In the genomic region with DNA sequence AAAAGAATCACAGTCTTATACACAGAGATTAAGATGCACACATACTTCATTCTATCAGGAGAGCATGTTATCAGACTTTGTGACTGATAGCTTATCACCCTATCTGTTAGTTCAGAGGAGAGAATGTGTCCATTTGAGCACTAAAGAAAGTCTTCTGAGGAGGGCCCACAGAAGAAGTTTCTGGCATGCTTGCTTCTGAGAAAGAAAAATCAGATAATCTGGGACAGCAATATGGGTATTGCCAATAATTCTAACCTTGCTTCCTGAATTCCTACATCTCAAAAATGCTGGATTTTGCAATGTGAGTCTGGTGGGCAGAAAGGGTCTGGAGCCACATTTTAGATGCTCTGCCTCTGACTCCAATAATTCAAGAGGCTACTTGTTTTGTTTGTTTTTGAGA, we compare ENCODE assay signal across 25 cellular contexts.
A peak's percentile ranks its signal among the peaks of the same experiment; 100 is the strongest.
DNase-seq lines count a peak whose midpoint lies in the region; TF ChIP-seq lines count a peak whose summit lies in the region.
"Had no signal": no experiment of that assay in that cellular context is flagged by ENCODE, and none has a peak within 500 bp of the region (broad histone marks: within the 10 kb centered on the region; RNA-seq: fewer than 3 reads in every experiment).

No MANE protein-coding gene starts in this region.

- intact Hi-C loops in CD4-positive, alpha-beta memory T cell (cut with micrococcal nuclease), result no loop called here

- no peak overlapping the region for H3K27ac ChIP-seq in BLaER1 treated with 17β-estradiol and CSF1 and Interleukin-3, amounts not matched to agents 10 nM and 100 nM
- peak overlapping the region; percentile 70 for H3K27ac ChIP-seq in brain microvascular endothelial cell
- peak overlapping the region; percentile 8 for H3K27ac ChIP-seq in neural cell (ENCODE audit: low read length)
- no peak overlapping the region for H3K27ac ChIP-seq in CD4-positive, alpha-beta memory T cell (ENCODE audit: low read depth, low read length)

- no peaks in the 10 kb centered on the region for H3F3A ChIP-seq in neural cell (ENCODE audit: insufficient read depth, low read length, poor library complexity, severe bottlenecking)

- H3K79me2 ChIP-seq in neural cell (replicated peaks; ENCODE audit: insufficient read depth, low read length), result peaks cover 18% of the 10 kb centered on the region

- H3K9me2 ChIP-seq in neural cell (ENCODE audit: insufficient read depth, low read length), result no peaks in the 10 kb centered on the region

- in situ Hi-C loops in brain microvascular endothelial cell (cut with HindIII; ENCODE audit: low pct_ligation_motif_present, low sequenced_read_pairs), result no loop called here

- no peaks in the 10 kb centered on the region for H3K9me3 ChIP-seq in BLaER1 treated with 17β-estradiol and CSF1 and Interleukin-3, amounts not matched to agents 10 nM and 100 nM (replicated peaks in 1 of 11)
- H3K9me3 ChIP-seq in neural cell (ENCODE audit: low read length), result no peaks in the 10 kb centered on the region
- no peaks in the 10 kb centered on the region for H3K9me3 ChIP-seq in CD4-positive, alpha-beta memory T cell (ENCODE audit: control insufficient read depth in 1 of 2, low read length in 2 of 2)
- H3K9me3 ChIP-seq: HAP-1 had no signal

- POLR2A ChIA-PET in CD4-positive, alpha-beta memory T cell (lab: Charles Lee; ENCODE audit: partially characterized antibody), result no interaction called here

- H4K20me1 ChIP-seq in BLaER1 treated with 17β-estradiol and CSF1 and Interleukin-3, amounts not matched to agents 10 nM and 100 nM, result no peaks in the 10 kb centered on the region
- H4K20me1 ChIP-seq in neural cell (ENCODE audit: insufficient read depth), result no peaks in the 10 kb centered on the region

- no peaks in the 10 kb centered on the region for H3K36me3 ChIP-seq in BLaER1 treated with 17β-estradiol and CSF1 and Interleukin-3, amounts not matched to agents 10 nM and 100 nM
- H3K36me3 ChIP-seq in brain microvascular endothelial cell (replicated peaks) (no peaks in the 10 kb centered on the region), neural cell (ENCODE audit: insufficient read depth, low read length) (no peaks in the 10 kb centered on the region)
- H3K36me3 ChIP-seq in CD4-positive, alpha-beta memory T cell (ENCODE audit: insufficient read depth, low read length), result no peaks in the 10 kb centered on the region
- H3K36me3 ChIP-seq: HAP-1 had no signal

- H3K9me3 Mint-ChIP-seq in CD4-positive, alpha-beta memory T cell, result no peaks in the 10 kb centered on the region
- H3K9me3 Mint-ChIP-seq: activated B cell treated with CpG ODN at 0.5 μM for 24 hours; activated T-helper 1 cell treated with anti-CD3 and anti-CD28 coated beads, Interleukin-12 subunit alpha, Interleukin-12 subunit beta, Interleukin-2, Interleukin-4 antibody, amounts not matched to agents 30 ng/mL and 10 ng/mL and 1 ng/mL, durations not matched to agents 14 hours and 24 hours and 36 hours; CD8-positive, alpha-beta T cell; central memory CD8-positive, alpha-beta T cell; neural crest cell; stimulated activated memory B cell treated with anti-CD40 and anti-IgM and Interleukin-4, amounts not matched to agents 10 μg/mL and 1 μg/mL and 100 μg/mL, for 72 hours had no signal

- TF ChIP-seq RAD21 in neural cell (conservative IDR thresholded peaks at IDR 0.05), result no peak

- no peaks in the 10 kb centered on the region for H3K36me3 Mint-ChIP-seq in CD4-positive, alpha-beta memory T cell
- H3K36me3 Mint-ChIP-seq: CD8-positive, alpha-beta T cell; stimulated activated memory B cell treated with anti-CD40 and anti-IgM and Interleukin-4, amounts not matched to agents 10 μg/mL and 1 μg/mL and 100 μg/mL, for 72 hours had no signal

- H3K4me3 ChIP-seq in BLaER1 treated with 17β-estradiol and CSF1 and Interleukin-3, amounts not matched to agents 10 nM and 100 nM, result no peak overlapping the region
- H3K4me3 ChIP-seq in brain microvascular endothelial cell (ENCODE audit: low read depth, low read length) (no peak overlapping the region), neural cell (ENCODE audit: low read length) (no peak overlapping the region)
- no peak overlapping the region for H3K4me3 ChIP-seq in CD4-positive, alpha-beta memory T cell (ENCODE audit: low read length in 2 of 2)
- H3K4me3 ChIP-seq: dorsolateral prefrontal cortex, HAP-1 had no signal

- peak; percentile 8 for DNase-seq in NCI-H226
- DNase-seq in brain microvascular endothelial cell, result no peak
- no peak for DNase-seq in NCI-H1930 (lab: John Stamatoyannopoulos, UW)
- DNase-seq in activated CD4-positive, alpha-beta T cell treated with anti-CD3 and anti-CD28 coated beads for 48 hours, result no peak
- no peak for DNase-seq in CD4-positive, alpha-beta memory T cell
- DNase-seq: activated B cell treated with CpG ODN at 0.5 μM for 24 hours; activated CD4-positive, alpha-beta T cell treated with anti-CD3 and anti-CD28 coated beads, Interleukin-2, amount 50 U/mL, for 4 hours; activated naive CD4-positive, alpha-beta T cell treated with anti-CD3 and anti-CD28 coated beads, Interleukin-2, amount 50 U/mL, for 16 hours; CD8-positive, alpha-beta T cell; DMS 273 treated with DMSO at 0.1 percent for 48 hours; dorsolateral prefrontal cortex; hippocampal formation; NCI-H1048; NCI-H187; NCI-H526 treated with DMSO at 0.1 percent for 48 hours; RPMI8226; stimulated activated CD4-positive, alpha-beta T cell treated with anti-CD3 and anti-CD28 coated beads, Interleukin-2, amount 100 ng/mL, for 48 hours; T1000 had no signal

- peak overlapping the region in 1 of 8 donors; percentile 19 for H3K4me3 Mint-ChIP-seq in CD4-positive, alpha-beta memory T cell
- H3K4me3 Mint-ChIP-seq: activated B cell treated with CpG ODN at 0.5 μM for 24 hours; activated T-helper 1 cell treated with anti-CD3 and anti-CD28 coated beads, Interleukin-12 subunit alpha, Interleukin-12 subunit beta, Interleukin-2, Interleukin-4 antibody, amounts not matched to agents 30 ng/mL and 10 ng/mL and 1 ng/mL, durations not matched to agents 14 hours and 24 hours and 36 hours; CD8-positive, alpha-beta T cell; central memory CD8-positive, alpha-beta T cell; neural crest cell; stimulated activated memory B cell treated with anti-CD40 and anti-IgM and Interleukin-4, amounts not matched to agents 10 μg/mL and 1 μg/mL and 100 μg/mL, for 72 hours had no signal

- H3K27ac Mint-ChIP-seq in CD4-positive, alpha-beta memory T cell, result no peak overlapping the region
- H3K27ac Mint-ChIP-seq: activated B cell treated with CpG ODN at 0.5 μM for 24 hours; activated T-helper 1 cell treated with anti-CD3 and anti-CD28 coated beads, Interleukin-12 subunit alpha, Interleukin-12 subunit beta, Interleukin-2, Interleukin-4 antibody, amounts not matched to agents 30 ng/mL and 10 ng/mL and 1 ng/mL, durations not matched to agents 14 hours and 24 hours and 36 hours; stimulated activated memory B cell treated with anti-CD40 and anti-IgM and Interleukin-4, amounts not matched to agents 10 μg/mL and 1 μg/mL and 100 μg/mL, for 72 hours had no signal

- H3K4me1 Mint-ChIP-seq in CD4-positive, alpha-beta memory T cell, result peaks cover 16 to 29% (median 21%) of the 10 kb centered on the region in 4 donors

- CTCF ChIA-PET in CD4-positive, alpha-beta memory T cell (lab: Charles Lee; ENCODE audit: partially characterized antibody), result no interaction called here

- peaks cover 26 to 39% (median 36%) of the 10 kb centered on the region in 10 experiments for H3K4me1 ChIP-seq in BLaER1 treated with 17β-estradiol and CSF1 and Interleukin-3, amounts not matched to agents 10 nM and 100 nM
- H3K4me1 ChIP-seq in CD4-positive, alpha-beta memory T cell (ENCODE audit: insufficient read depth, low read length), result peaks cover 24% of the 10 kb centered on the region

- H2AFZ ChIP-seq in neural cell (ENCODE audit: low read depth, low read length), result no peak overlapping the region

- no peak for TF ChIP-seq EP300 in neural cell (conservative IDR thresholded peaks at IDR 0.05; ENCODE audit: poor library complexity, severe bottlenecking)

- peaks cover 5 to 14% of the 10 kb centered on the region in 2 donors for H3K27me3 Mint-ChIP-seq in CD4-positive, alpha-beta memory T cell

- H3K4me2 ChIP-seq in BLaER1 treated with 17β-estradiol and CSF1 and Interleukin-3, amounts not matched to agents 10 nM and 100 nM, result peak overlapping the region; percentile 0 to 70 (median 40); a peak in 11 of 22 replicates
- no peak overlapping the region for H3K4me2 ChIP-seq in neural cell (ENCODE audit: low read length)

- TF ChIP-seq CTCF in brain microvascular endothelial cell (IDR thresholded peaks at IDR 0.05; ENCODE audit: low read depth, low read length, missing control alignments), result no peak
- no peak for TF ChIP-seq CTCF in neural cell (IDR thresholded peaks at IDR 0.05; ENCODE audit: poor library complexity, severe bottlenecking)

- no peak overlapping the region for H3K9ac ChIP-seq in BLaER1 treated with 17β-estradiol and CSF1 and Interleukin-3, amounts not matched to agents 10 nM and 100 nM
- no peak overlapping the region for H3K9ac ChIP-seq in neural cell (ENCODE audit: low read length)

- no peaks in the 10 kb centered on the region for H3K27me3 ChIP-seq in BLaER1 treated with 17β-estradiol and CSF1 and Interleukin-3, amounts not matched to agents 10 nM and 100 nM
- H3K27me3 ChIP-seq in brain microvascular endothelial cell (replicated peaks), result no peaks in the 10 kb centered on the region
- no peaks in the 10 kb centered on the region for H3K27me3 ChIP-seq in neural cell (ENCODE audit: insufficient read depth, low read depth, low read length)
- no peaks in the 10 kb centered on the region for H3K27me3 ChIP-seq in CD4-positive, alpha-beta memory T cell (ENCODE audit: insufficient read depth, low read length)
- H3K27me3 ChIP-seq: dorsolateral prefrontal cortex had no signal

TF ChIP-seq in neural cell, 6 proteins besides CTCF, POLR2A, EP300 and RAD21:
- TF ChIP-seq SMC3 (conservative IDR thresholded peaks at IDR 0.05; ENCODE audit: poor library complexity) (no peak), TAF1 (IDR thresholded peaks at IDR 0.05; ENCODE audit: low read depth) (no peak)

Comparison
In these comparisons a context has a peak if more than half of its experiments do, and no peak if none do; other contexts are left out.
1. H3K27ac ChIP-seq: peak in brain microvascular endothelial cell (single experiment) and neural cell (single experiment); none in BLaER1 treated with 17β-estradiol and CSF1 and Interleukin-3, amounts not matched to agents 10 nM and 100 nM (0 of 11) and CD4-positive, alpha-beta memory T cell (single experiment).